10 cellular contexts compared by ENCODE assay signal in genomic region chr1:33410091-33410701, GRCh38. TPM values are rescaled to one million over a fixed set of nuclear protein-coding genes. Genes with fewer than 3 reads are reported as not detected.
A peak's percentile ranks its signal among the peaks of the same experiment; 100 is the strongest.
DNase-seq lines count a peak whose midpoint lies in the region; FAIRE-seq and TF ChIP-seq lines count a peak whose summit lies in the region.
"Had no signal": no experiment of that assay in that cellular context is flagged by ENCODE, and none has a peak within 500 bp of the region (broad histone marks: within the 10 kb centered on the region; RNA-seq: fewer than 3 reads in every experiment).

No MANE protein-coding gene starts in this region.

- H3K27ac ChIP-seq in brain microvascular endothelial cell (peak overlapping the region; percentile 65), kidney (ENCODE audit: low read depth in 2 of 2, low read length in 2 of 2) (no peak overlapping the region)

- H3K36me3 ChIP-seq in brain microvascular endothelial cell (replicated peaks) (no peaks in the 10 kb centered on the region), kidney (ENCODE audit: control insufficient read depth in 1 of 2, insufficient read depth in 2 of 2, low read length in 2 of 2) (no peaks in the 10 kb centered on the region)

- H3K4me1 ChIP-seq in kidney (ENCODE audit: control insufficient read depth in 1 of 2, insufficient read depth in 1 of 2, low read depth in 1 of 2, low read length in 2 of 2): no peaks in the 10 kb centered on the region

- intact Hi-C loops in kidney (cut with DNase I): no loop called here

- H3K4me3 ChIP-seq in brain microvascular endothelial cell (ENCODE audit: low read depth, low read length) (no peak overlapping the region), kidney (ENCODE audit: low read length in 2 of 2) (no peak overlapping the region)

- TF ChIP-seq CTCF in brain microvascular endothelial cell (IDR thresholded peaks at IDR 0.05; ENCODE audit: low read depth, low read length, missing control alignments): no peak
- TF ChIP-seq CTCF in kidney (IDR thresholded peaks at IDR 0.05; ENCODE audit: borderline replicate concordance, extremely low read depth, insufficient read depth): no peak

- in situ Hi-C loops in brain microvascular endothelial cell (cut with HindIII; ENCODE audit: low pct_ligation_motif_present, low sequenced_read_pairs): no loop called here

- H3K9me3 ChIP-seq in kidney (ENCODE audit: control insufficient read depth in 1 of 2, low read length in 2 of 2): peaks cover 0 to 4% of the 10 kb centered on the region in 2 donors

- FAIRE-seq in kidney (lab: Jason Lieb, UNC): no peak
- FAIRE-seq: endothelial cell of umbilical vein had no signal

- H3K27me3 ChIP-seq in brain microvascular endothelial cell (replicated peaks): no peaks in the 10 kb centered on the region

- DNase-seq in NCI-H146 (lab: John Stamatoyannopoulos, UW) (peak; percentile 32), brain microvascular endothelial cell (peak; percentile 80), hypothalamus (lab: John Stamatoyannopoulos, UW) (peak in 27 of 51 donors; percentile 9 to 60 (median 31)), superior temporal gyrus (ENCODE audit: extremely low spot score) (peak; percentile 69), germinal center (ENCODE audit: low spot score) (no peak), activated gamma-delta T cell treated with Interleukin-2 at 50 U/mL for 16 hours (no peak), kidney (no peak)
- DNase-seq: activated T-cell treated with anti-CD3 and anti-CD28 coated beads for 4 hours; stimulated activated CD4-positive, alpha-beta T cell treated with anti-CD3 and anti-CD28 coated beads, Interleukin-4, amount 100 ng/mL, for 4 hours had no signal

- H3K9ac ChIP-seq in kidney (ENCODE audit: low read length in 2 of 2): no peak overlapping the region

RNA-seq across cellular contexts. Expression of gene PHC2, which starts 20.7 kb away (rescaled TPM):
- total RNA-seq in kidney: 149 TPM
- polyA plus RNA-seq in kidney (ENCODE audit: insufficient read depth, low read depth, low replicate concordance): 118 TPM

Comparison
In these comparisons a context has a peak if more than half of its experiments do, and no peak if none do; other contexts are left out.
1. DNase-seq: peak in NCI-H146 (single experiment), brain microvascular endothelial cell (single experiment), hypothalamus (27 of 51) and superior temporal gyrus (single experiment); none in germinal center (single experiment), activated gamma-delta T cell treated with Interleukin-2 at 50 U/mL for 16 hours (single experiment) and kidney (single experiment).